ENCODE assay signal across 23 cellular contexts in genomic region chr9:13331320-13331719, GRCh38. TPM values are rescaled to one million over a fixed set of nuclear protein-coding genes. Genes with fewer than 3 reads are reported as not detected.
DNase-seq lines count a peak whose midpoint lies in the region; ATAC-seq, FAIRE-seq and TF ChIP-seq lines count a peak whose summit lies in the region.
"Had no signal": no experiment of that assay in that cellular context is flagged by ENCODE, and none has a peak within 500 bp of the region (broad histone marks: within the 10 kb centered on the region; RNA-seq: fewer than 3 reads in every experiment).

No MANE protein-coding gene starts in this region.

- no peak overlapping the region for H3K4me3 ChIP-seq in left ventricle myocardium inferior
- no peak overlapping the region for H3K4me3 ChIP-seq in right atrium auricular region
- no peak overlapping the region for H3K4me3 ChIP-seq in cardiac fibroblast (replicated peaks in 1 of 2; ENCODE audit: low read depth in 2 of 2, low read length in 2 of 2)
- no peak overlapping the region for H3K4me3 ChIP-seq in left lung
- H3K4me3 ChIP-seq: BLaER1 treated with 17β-estradiol and CSF1 and Interleukin-3, amounts not matched to agents 10 nM and 100 nM; GM23248 had no signal

- CTCF ChIA-PET in RWPE1 (lab: Yijun Ruan, JAX): no interaction called here

- H3K27me3 Mint-ChIP-seq in nephron (ENCODE audit: low read depth): peaks cover 4% of the 10 kb centered on the region
- H3K27me3 Mint-ChIP-seq: CD4-positive, alpha-beta T cell had no signal

- H3K36me3 ChIP-seq in left ventricle myocardium inferior (no peaks in the 10 kb centered on the region), right atrium auricular region (no peaks in the 10 kb centered on the region), left lung (no peaks in the 10 kb centered on the region)
- H3K36me3 ChIP-seq: BE2C; BLaER1 treated with 17β-estradiol and CSF1 and Interleukin-3, amounts not matched to agents 10 nM and 100 nM had no signal

- POLR2A ChIA-PET in RWPE1 (lab: Yijun Ruan, JAX; ENCODE audit: low non-redundant PET): no interaction called here

- no peaks in the 10 kb centered on the region for H3K36me3 Mint-ChIP-seq in nephron (ENCODE audit: low read depth)
- H3K36me3 Mint-ChIP-seq: CD14-positive monocyte had no signal

- peak overlapping the region; percentile 55 to 69 (median 64) for H3K27ac Mint-ChIP-seq in nephron
- H3K27ac Mint-ChIP-seq: CD14-positive monocyte; CD4-positive, alpha-beta T cell had no signal

- peaks cover 21% of the 10 kb centered on the region for H3K4me1 ChIP-seq in left ventricle myocardium inferior
- peaks cover 0 to 21% of the 10 kb centered on the region in 2 donors for H3K4me1 ChIP-seq in right atrium auricular region
- no peaks in the 10 kb centered on the region for H3K4me1 ChIP-seq in left lung
- H3K4me1 ChIP-seq: BLaER1 treated with 17β-estradiol and CSF1 and Interleukin-3, amounts not matched to agents 10 nM and 100 nM had no signal

- H3K27ac ChIP-seq in left ventricle myocardium inferior (replicated peaks) (peak overlapping the region; percentile 58), right atrium auricular region (no peak overlapping the region), left lung (no peak overlapping the region), RWPE1 (no peak overlapping the region)
- H3K27ac ChIP-seq: 22Rv1; BLaER1 treated with 17β-estradiol and CSF1 and Interleukin-3, amounts not matched to agents 10 nM and 100 nM; GM23248 had no signal

- DNase-seq in left ventricle myocardium inferior: no peak
- no peak for DNase-seq in right atrium auricular region (ENCODE audit: low spot score)
- DNase-seq in cardiac fibroblast (ENCODE audit: low read depth in 2 of 2): peak; percentile 24 to 76
- no peak for DNase-seq in GM12891 (ENCODE audit: insufficient read length, low spot score)
- no peak for DNase-seq in activated CD8-positive, alpha-beta memory T cell treated with anti-CD3 and anti-CD28 coated beads, Interleukin-2, amount 50 U/mL, for 48 hours
- no peak for DNase-seq in left lung
- DNase-seq in RWPE1 (ENCODE audit: low spot score): no peak
- DNase-seq: Calu3; CD4-positive, alpha-beta T cell; COR-L47; DMS53; DMS79 treated with DMSO at 0.1 percent for 48 hours; GM23248; HCEC 1CT had no signal

- H3K27me3 ChIP-seq in left ventricle myocardium inferior (ENCODE audit: low read depth) (no peaks in the 10 kb centered on the region), right atrium auricular region (no peaks in the 10 kb centered on the region), left lung (no peaks in the 10 kb centered on the region)
- H3K27me3 ChIP-seq: BE2C; BLaER1 treated with 17β-estradiol and CSF1 and Interleukin-3, amounts not matched to agents 10 nM and 100 nM had no signal

- TF ChIP-seq CTCF in left ventricle myocardium inferior (IDR thresholded peaks at IDR 0.05; ENCODE audit: borderline replicate concordance) (no peak), right atrium auricular region (IDR thresholded peaks at IDR 0.05) (no peak), cardiac fibroblast (IDR thresholded peaks at IDR 0.05; ENCODE audit: low read depth, low read length) (no peak), nephron (IDR thresholded peaks at IDR 0.05; ENCODE audit: unreplicated experiment in 3 of 3) (no peak), left lung (IDR thresholded peaks at IDR 0.05) (no peak), RWPE1 (conservative IDR thresholded peaks at IDR 0.05; ENCODE audit: low read depth) (no peak)

- no peak for ATAC-seq in left lung

- H3K9me3 ChIP-seq in left ventricle myocardium inferior (replicated peaks): no peaks in the 10 kb centered on the region
- H3K9me3 ChIP-seq in right atrium auricular region: no peaks in the 10 kb centered on the region
- H3K9me3 ChIP-seq in left lung: no peaks in the 10 kb centered on the region
- H3K9me3 ChIP-seq: BE2C; BLaER1 treated with 17β-estradiol and CSF1 and Interleukin-3, amounts not matched to agents 10 nM and 100 nM had no signal

- no peaks in the 10 kb centered on the region for H3K9me3 Mint-ChIP-seq in nephron
- H3K9me3 Mint-ChIP-seq: CD14-positive monocyte; CD4-positive, alpha-beta T cell had no signal

- no peak overlapping the region for H3K4me3 Mint-ChIP-seq in nephron
- H3K4me3 Mint-ChIP-seq: CD14-positive monocyte; CD4-positive, alpha-beta T cell had no signal

- FAIRE-seq in GM12891 (lab: Jason Lieb, UNC): no peak
- FAIRE-seq: A204.1, G401.6, GM19239, H1 had no signal

- peaks cover 12% of the 10 kb centered on the region for H3K4me1 Mint-ChIP-seq in nephron
- H3K4me1 Mint-ChIP-seq: CD14-positive monocyte had no signal

- TF ChIP-seq POLR2A in GM12891 (IDR thresholded peaks at IDR 0.05; ENCODE audit: low read depth, low read length): no peak

- intact Hi-C loops in left ventricle myocardium inferior (cut with micrococcal nuclease) (no loop called here), left lung (cut with DNase I) (no loop called here)

TF ChIP-seq in GM12891, 5 proteins besides CTCF, POLR2A, EP300 and RAD21:
- TF ChIP-seq PAX5 (IDR thresholded peaks at IDR 0.05; ENCODE audit: insufficient read depth, low read length, severe bottlenecking): no peak

RNA-seq across cellular contexts. Expression of gene MPDZ, which starts 51.8 kb away (rescaled TPM):
- total RNA-seq in left ventricle myocardium inferior (70.7 TPM), right atrium auricular region (10 to 100 TPM; 57.3 to 61.5 TPM), left lung (10 to 100 TPM; 25.9 to 31.0 TPM)
- polyA plus RNA-seq in GM12891 (2012; ENCODE audit: low read depth, missing spikeins): not detected
- total RNA-seq: Calu3; CD4-positive, alpha-beta T cell had no signal
- polyA plus RNA-seq: CD14-positive monocyte had no signal

Comparison
In these comparisons a context has a peak if more than half of its experiments do, and no peak if none do; other contexts are left out.
1. DNase-seq: peak in cardiac fibroblast (2 of 2); none in left ventricle myocardium inferior (single experiment), right atrium auricular region (single experiment), GM12891 (single experiment), activated CD8-positive, alpha-beta memory T cell treated with anti-CD3 and anti-CD28 coated beads, Interleukin-2, amount 50 U/mL, for 48 hours (single experiment), left lung (0 of 2) and RWPE1 (single experiment).